ENCODE assay signal across 1 cellular context in genomic region chr1:24673336-24673735, GRCh38.
TF ChIP-seq lines count a peak whose summit lies in the region.

No MANE protein-coding gene starts in this region.

TF ChIP-seq in IMR-90, 13 proteins besides CTCF, POLR2A, EP300 and RAD21:
- TF ChIP-seq MXI1 (IDR thresholded peaks at IDR 0.05; ENCODE audit: borderline replicate concordance, low read depth, low read length) (no peak), CEBPB (IDR thresholded peaks at IDR 0.05; ENCODE audit: low read depth, low read length) (no peak), RFX5 (IDR thresholded peaks at IDR 0.05; ENCODE audit: low read depth, low read length) (no peak), SMC3 (IDR thresholded peaks at IDR 0.05; ENCODE audit: low read depth, low read length) (no peak), RCOR1 (IDR thresholded peaks at IDR 0.05; ENCODE audit: insufficient replicate concordance, low read length) (no peak), USF2 (IDR thresholded peaks at IDR 0.05; ENCODE audit: low read depth, low read length) (no peak), FOS (IDR thresholded peaks at IDR 0.05; ENCODE audit: low read depth, low read length) (no peak), ELK1 (IDR thresholded peaks at IDR 0.05; ENCODE audit: borderline replicate concordance, low read depth, low read length) (no peak), NFE2L2 (IDR thresholded peaks at IDR 0.05; ENCODE audit: low read depth, low read length) (no peak), BHLHE40 (IDR thresholded peaks at IDR 0.05; ENCODE audit: low read depth, low read length) (no peak), MAFK (IDR thresholded peaks at IDR 0.05; ENCODE audit: low read depth, low read length) (no peak)
